In genomic region chr2:96209011-96209728, GRCh38 we compare ENCODE assay signal across 8 cellular contexts. TPM values are rescaled to one million over a fixed set of nuclear protein-coding genes. Genes with fewer than 3 reads are reported as not detected.
DNase-seq lines count a peak whose midpoint lies in the region; ATAC-seq and TF ChIP-seq lines count a peak whose summit lies in the region.

No MANE protein-coding gene starts in this region.

- H3K36me3 ChIP-seq in SK-N-SH (replicated peaks in 1 of 2; ENCODE audit: control insufficient read depth in 1 of 2, insufficient read depth in 2 of 2, low read length in 1 of 2), result no peaks in the 10 kb centered on the region
- no peaks in the 10 kb centered on the region; the same call in 1 of the 2 replicates for H3K36me3 ChIP-seq in iPS-20b (ENCODE audit: insufficient read depth, low read depth, low read length)
- no peaks in the 10 kb centered on the region for H3K36me3 ChIP-seq in stomach

- no peaks in the 10 kb centered on the region for H3K27me3 Mint-ChIP-seq in activated T-helper 1 cell treated with anti-CD3 and anti-CD28 coated beads, Interleukin-12 subunit alpha, Interleukin-12 subunit beta, Interleukin-2, Interleukin-4 antibody, amounts not matched to agents 30 ng/mL and 10 ng/mL and 1 ng/mL, durations not matched to agents 14 hours and 24 hours and 36 hours (ENCODE audit: insufficient read depth)

- POLR2A ChIA-PET in SK-N-SH (lab: Yijun Ruan, JAX), result interaction anchor here (1.0 to 1.5 kb wide), 3 partner anchors 51 to 187 kb away, joined by 4 to 6 read pairs (median 4); partner anchors contain the start of gene TMEM127

- H3K9ac ChIP-seq in SK-N-SH (peak overlapping the region; percentile 86), iPS-20b (ENCODE audit: low read depth, low read length) (peak overlapping the region; percentile 95)

- no peak for TF ChIP-seq POLR2A in stomach (IDR thresholded peaks at IDR 0.05)

- H3K4me1 ChIP-seq in SK-N-SH (ENCODE audit: control insufficient read depth in 1 of 2, insufficient read depth in 2 of 2, low read depth in 1 of 2, low read length in 1 of 2), result peaks cover 25 to 27% of the 10 kb centered on the region in 2 experiments; a peak in 3 of 4 replicates
- peaks cover 15% of the 10 kb centered on the region for H3K4me1 ChIP-seq in iPS-20b (ENCODE audit: insufficient read depth, low read length)
- peaks cover 30 to 53% (median 48%) of the 10 kb centered on the region in 4 donors for H3K4me1 ChIP-seq in stomach

- no peak for ATAC-seq in SK-N-SH treated with all-trans-retinoic acid at 6 μM for 48 hours

- WGBS in SK-N-SH (ENCODE audit: low lambda C conversion rate), result 7% methylated on average over 15 of the region's 21 CpGs
- WGBS in stomach, 5 donors, result 6 to 12% (median 7%) methylated on average over 16 to 21 of the region's 21 CpGs

- H3K4me2 ChIP-seq in SK-N-SH, result peak overlapping the region; percentile 86

- peak overlapping the region; percentile 96 for H3K4me3 Mint-ChIP-seq in activated T-helper 1 cell treated with anti-CD3 and anti-CD28 coated beads, Interleukin-12 subunit alpha, Interleukin-12 subunit beta, Interleukin-2, Interleukin-4 antibody, amounts not matched to agents 30 ng/mL and 10 ng/mL and 1 ng/mL, durations not matched to agents 14 hours and 24 hours and 36 hours

- peaks cover 36% of the 10 kb centered on the region for H4K20me1 ChIP-seq in SK-N-SH (ENCODE audit: insufficient read depth)

- no peaks in the 10 kb centered on the region for H3K27me3 ChIP-seq in SK-N-SH (ENCODE audit: insufficient read depth)
- H3K27me3 ChIP-seq in iPS-20b (ENCODE audit: insufficient read depth, low read length), result no peaks in the 10 kb centered on the region
- no peaks in the 10 kb centered on the region for H3K27me3 ChIP-seq in stomach

- H3K27ac ChIP-seq in SK-N-SH (ENCODE audit: low read depth in 2 of 2, low read length in 1 of 2) (peak overlapping the region; percentile 13 to 72; a peak in 3 of 4 replicates), iPS-20b (ENCODE audit: low read length) (peak overlapping the region; percentile 72), stomach (peak overlapping the region; percentile 75 to 99 (median 96))

- no peaks in the 10 kb centered on the region for H3K9me2 ChIP-seq in SK-N-SH

- H3K36me3 Mint-ChIP-seq in activated T-helper 1 cell treated with anti-CD3 and anti-CD28 coated beads, Interleukin-12 subunit alpha, Interleukin-12 subunit beta, Interleukin-2, Interleukin-4 antibody, amounts not matched to agents 30 ng/mL and 10 ng/mL and 1 ng/mL, durations not matched to agents 14 hours and 24 hours and 36 hours (ENCODE audit: low read depth), result peaks cover 18% of the 10 kb centered on the region

- peaks cover 49% of the 10 kb centered on the region for H3K4me1 Mint-ChIP-seq in activated T-helper 1 cell treated with anti-CD3 and anti-CD28 coated beads, Interleukin-12 subunit alpha, Interleukin-12 subunit beta, Interleukin-2, Interleukin-4 antibody, amounts not matched to agents 30 ng/mL and 10 ng/mL and 1 ng/mL, durations not matched to agents 14 hours and 24 hours and 36 hours (ENCODE audit: low read depth)

- no peak for TF ChIP-seq RAD21 in SK-N-SH (IDR thresholded peaks at IDR 0.05; ENCODE audit: low read length)

- no peak for TF ChIP-seq EP300 in SK-N-SH (IDR thresholded peaks at IDR 0.05; ENCODE audit: borderline replicate concordance in 1 of 2, low read depth in 1 of 2, low read length in 1 of 2)
- no peak for TF ChIP-seq EP300 in stomach (IDR thresholded peaks at IDR 0.05)

- H3K27ac Mint-ChIP-seq in activated T-helper 1 cell treated with anti-CD3 and anti-CD28 coated beads, Interleukin-12 subunit alpha, Interleukin-12 subunit beta, Interleukin-2, Interleukin-4 antibody, amounts not matched to agents 30 ng/mL and 10 ng/mL and 1 ng/mL, durations not matched to agents 14 hours and 24 hours and 36 hours, result peak overlapping the region; percentile 82

- CTCF ChIA-PET in SK-N-SH (lab: Yijun Ruan, JAX), result interaction anchor here (1.1 to 1.6 kb wide), 3 partner anchors 19 to 92 kb away, joined by 3 to 6 read pairs (median 4); no protein-coding TSS in a partner anchor

- peak overlapping the region; percentile 74 to 86 for H3K4me3 ChIP-seq in SK-N-SH (ENCODE audit: low read depth in 2 of 2, low read length in 1 of 2)
- peak overlapping the region; percentile 93 for H3K4me3 ChIP-seq in iPS-20b (ENCODE audit: low read length)
- peak overlapping the region; percentile 71 to 98 (median 88) for H3K4me3 ChIP-seq in stomach

- TF ChIP-seq CTCF in SK-N-SH (IDR thresholded peaks at IDR 0.05) (no peak), stomach (IDR thresholded peaks at IDR 0.05) (no peak)

- intact Hi-C loops in activated T-helper 1 cell treated with anti-CD3 and anti-CD28 coated beads, Interleukin-12 subunit alpha, Interleukin-12 subunit beta, Interleukin-2, Interleukin-4 antibody, amounts not matched to agents 30 ng/mL and 10 ng/mL and 1 ng/mL, durations not matched to agents 14 hours and 24 hours and 36 hours (cut with micrococcal nuclease), result loop anchor here (1.0 to 5.0 kb wide), 6 partner anchors 52 to 532 kb away; partner anchors contain the start of genes KANSL3, LMAN2L, NCAPH and SNRNP200
- intact Hi-C loops in stomach (cut with DNase I; ENCODE audit: low total_unique reads), result no loop called here

- H3K9me3 Mint-ChIP-seq in activated T-helper 1 cell treated with anti-CD3 and anti-CD28 coated beads, Interleukin-12 subunit alpha, Interleukin-12 subunit beta, Interleukin-2, Interleukin-4 antibody, amounts not matched to agents 30 ng/mL and 10 ng/mL and 1 ng/mL, durations not matched to agents 14 hours and 24 hours and 36 hours, result no peaks in the 10 kb centered on the region

- H3F3A ChIP-seq in SK-N-SH (replicated peaks; ENCODE audit: insufficient read depth), result peaks cover 4% of the 10 kb centered on the region

- H3K79me2 ChIP-seq in SK-N-SH (ENCODE audit: insufficient read depth), result peaks cover 60% of the 10 kb centered on the region

- no peak for DNase-seq in SK-N-SH
- DNase-seq in activated T-helper 1 cell treated with anti-CD3 and anti-CD28 coated beads, Interleukin-12 subunit alpha, Interleukin-12 subunit beta, Interleukin-2, Interleukin-4 antibody, amounts not matched to agents 30 ng/mL and 10 ng/mL and 1 ng/mL, durations not matched to agents 14 hours and 24 hours and 36 hours (ENCODE audit: low spot score), result no peak
- DNase-seq in stomach, result no peak
- DNase-seq in OCI-M2 (lab: John Stamatoyannopoulos, UW; ENCODE audit: unreplicated experiment), result no peak
- no peak for DNase-seq in NCI-H2107 (lab: John Stamatoyannopoulos, UW)
- no peak for DNase-seq in EL

- peak overlapping the region; percentile 80 for H2AFZ ChIP-seq in SK-N-SH (ENCODE audit: low read depth)

- H3K9me3 ChIP-seq in SK-N-SH (no peaks in the 10 kb centered on the region), iPS-20b (ENCODE audit: insufficient read depth, low read depth, low read length) (no peaks in the 10 kb centered on the region), stomach (no peaks in the 10 kb centered on the region)

TF ChIP-seq in SK-N-SH, 30 proteins besides CTCF, POLR2A, EP300 and RAD21 (continues in another document):
- TF ChIP-seq TCF12 (IDR thresholded peaks at IDR 0.05), result no peak
- TF ChIP-seq EZH2phosphoT487 (IDR thresholded peaks at IDR 0.05; ENCODE audit: borderline replicate concordance, low read depth), result no peak
- TF ChIP-seq USF2 (IDR thresholded peaks at IDR 0.05; ENCODE audit: borderline replicate concordance, low read depth, low read length), result no peak

TF ChIP-seq in SK-N-SH treated with all-trans-retinoic acid at 6 μM for 48 hours, 23 proteins besides CTCF, POLR2A, EP300 and RAD21:
- TF ChIP-seq ISL1 (CRISPR knock-in tag; IDR thresholded peaks at IDR 0.05), result no peak

RNA-seq across cellular contexts. Expression of gene STARD7, which starts 0.5 kb away (rescaled TPM):
- 36.1 and 45.8 TPM in 2 replicates for polyA plus RNA-seq in SK-N-SH (2012; rRNA removed)
- 51.1 and 53.2 TPM in 2 replicates for polyA plus RNA-seq in SK-N-SH (2012; cell fraction: cytosol; rRNA removed)
- polyA plus RNA-seq in SK-N-SH (2012; cell fraction: nucleus; rRNA removed), result 32.7 and 48.4 TPM in 2 replicates
- total RNA-seq in activated T-helper 1 cell treated with anti-CD3 and anti-CD28 coated beads, Interleukin-12 subunit alpha, Interleukin-12 subunit beta, Interleukin-2, Interleukin-4 antibody, amounts not matched to agents 30 ng/mL and 10 ng/mL and 1 ng/mL, durations not matched to agents 14 hours and 24 hours and 36 hours, result 216 and 229 TPM in 2 replicates
- total RNA-seq in stomach, result 100 to 1,000 TPM in 2 of 5 donors, 10 to 100 TPM in 3; 30.3 to 165 (median 87.5) TPM
- 10 to 100 TPM; 34.6 to 46.4 (median 43.1) TPM for polyA plus RNA-seq in stomach

RNA-seq across cellular contexts. Expression of gene TMEM127, which starts 56.6 kb away (rescaled TPM):
- polyA plus RNA-seq in SK-N-SH (2012; rRNA removed) (40.9 and 47.9 TPM in 2 replicates), stomach (10 to 100 TPM in 1 of 3 donors, 1 to 10 TPM in 2; 5.7 to 11.4 (median 9.6) TPM)
- 25.6 and 37.1 TPM in 2 replicates for polyA plus RNA-seq in SK-N-SH (2012; cell fraction: cytosol; rRNA removed)
- 20.5 and 32.1 TPM in 2 replicates for polyA plus RNA-seq in SK-N-SH (2012; cell fraction: nucleus; rRNA removed)
- 29.7 and 30.1 TPM in 2 replicates for total RNA-seq in activated T-helper 1 cell treated with anti-CD3 and anti-CD28 coated beads, Interleukin-12 subunit alpha, Interleukin-12 subunit beta, Interleukin-2, Interleukin-4 antibody, amounts not matched to agents 30 ng/mL and 10 ng/mL and 1 ng/mL, durations not matched to agents 14 hours and 24 hours and 36 hours
- total RNA-seq in stomach, result 10 to 100 TPM in 4 of 5 donors, 1 to 10 TPM in 1; 5.8 to 51.6 (median 21.9) TPM

RNA-seq across cellular contexts. Expression of gene CIAO1, which starts 56.9 kb away (rescaled TPM):
- 120 and 158 TPM in 2 replicates for polyA plus RNA-seq in SK-N-SH (2012; rRNA removed)
- polyA plus RNA-seq in SK-N-SH (2012; cell fraction: cytosol; rRNA removed), result 85.4 and 125 TPM in 2 replicates
- 188 and 242 TPM in 2 replicates for polyA plus RNA-seq in SK-N-SH (2012; cell fraction: nucleus; rRNA removed)
- total RNA-seq in activated T-helper 1 cell treated with anti-CD3 and anti-CD28 coated beads, Interleukin-12 subunit alpha, Interleukin-12 subunit beta, Interleukin-2, Interleukin-4 antibody, amounts not matched to agents 30 ng/mL and 10 ng/mL and 1 ng/mL, durations not matched to agents 14 hours and 24 hours and 36 hours, result 111 and 115 TPM in 2 replicates
- total RNA-seq in stomach, result 100 to 1,000 TPM in 2 of 5 donors, 10 to 100 TPM in 3; 58.3 to 161 (median 95.3) TPM
- polyA plus RNA-seq in stomach, result 10 to 100 TPM; 29.3 to 43.4 (median 42.3) TPM

Comparison
In these comparisons a context has a peak if more than half of its experiments do, and no peak if none do; other contexts are left out.
1. H3K27ac ChIP-seq: peak in every context shown above with its lines; median percentile 96 in stomach; 72 in iPS-20b; 42 in SK-N-SH.